Comparison of ENCODE assay signal across 1 cellular context in the genomic region with DNA sequence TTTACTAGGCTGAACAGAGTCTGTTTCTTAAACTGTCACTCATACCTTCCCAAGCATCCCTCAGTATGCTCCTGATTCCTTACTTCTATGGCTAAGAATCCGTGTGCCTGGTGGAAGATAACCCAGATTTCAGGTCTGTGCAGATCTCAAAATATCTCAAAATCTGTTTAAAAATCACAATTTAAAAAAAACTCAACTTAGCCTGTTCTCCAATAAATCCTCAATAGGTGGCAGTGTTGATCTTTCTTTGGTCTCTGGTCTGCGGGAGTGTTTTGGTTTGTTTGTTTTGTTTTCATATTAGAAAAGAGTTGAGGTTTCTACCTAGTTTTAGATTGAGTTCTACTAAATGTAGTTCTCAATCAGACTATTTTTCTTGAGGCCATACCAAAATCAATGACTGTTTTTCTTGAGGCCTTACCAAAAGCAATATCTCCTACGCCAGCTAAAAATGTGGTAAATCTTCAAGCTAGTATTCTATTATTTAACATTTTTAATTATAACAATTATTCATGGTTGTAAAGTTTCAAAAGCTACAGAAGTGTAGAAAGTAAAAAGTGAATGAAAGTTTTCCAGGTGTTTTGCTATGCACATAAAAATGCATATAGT.
TF ChIP-seq lines count a peak whose summit lies in the region.

No MANE protein-coding gene starts in this region.

TF ChIP-seq in HEK293, 187 proteins besides CTCF, POLR2A, EP300 and RAD21 (continued from another document):
- TF ChIP-seq, protein P1, sequence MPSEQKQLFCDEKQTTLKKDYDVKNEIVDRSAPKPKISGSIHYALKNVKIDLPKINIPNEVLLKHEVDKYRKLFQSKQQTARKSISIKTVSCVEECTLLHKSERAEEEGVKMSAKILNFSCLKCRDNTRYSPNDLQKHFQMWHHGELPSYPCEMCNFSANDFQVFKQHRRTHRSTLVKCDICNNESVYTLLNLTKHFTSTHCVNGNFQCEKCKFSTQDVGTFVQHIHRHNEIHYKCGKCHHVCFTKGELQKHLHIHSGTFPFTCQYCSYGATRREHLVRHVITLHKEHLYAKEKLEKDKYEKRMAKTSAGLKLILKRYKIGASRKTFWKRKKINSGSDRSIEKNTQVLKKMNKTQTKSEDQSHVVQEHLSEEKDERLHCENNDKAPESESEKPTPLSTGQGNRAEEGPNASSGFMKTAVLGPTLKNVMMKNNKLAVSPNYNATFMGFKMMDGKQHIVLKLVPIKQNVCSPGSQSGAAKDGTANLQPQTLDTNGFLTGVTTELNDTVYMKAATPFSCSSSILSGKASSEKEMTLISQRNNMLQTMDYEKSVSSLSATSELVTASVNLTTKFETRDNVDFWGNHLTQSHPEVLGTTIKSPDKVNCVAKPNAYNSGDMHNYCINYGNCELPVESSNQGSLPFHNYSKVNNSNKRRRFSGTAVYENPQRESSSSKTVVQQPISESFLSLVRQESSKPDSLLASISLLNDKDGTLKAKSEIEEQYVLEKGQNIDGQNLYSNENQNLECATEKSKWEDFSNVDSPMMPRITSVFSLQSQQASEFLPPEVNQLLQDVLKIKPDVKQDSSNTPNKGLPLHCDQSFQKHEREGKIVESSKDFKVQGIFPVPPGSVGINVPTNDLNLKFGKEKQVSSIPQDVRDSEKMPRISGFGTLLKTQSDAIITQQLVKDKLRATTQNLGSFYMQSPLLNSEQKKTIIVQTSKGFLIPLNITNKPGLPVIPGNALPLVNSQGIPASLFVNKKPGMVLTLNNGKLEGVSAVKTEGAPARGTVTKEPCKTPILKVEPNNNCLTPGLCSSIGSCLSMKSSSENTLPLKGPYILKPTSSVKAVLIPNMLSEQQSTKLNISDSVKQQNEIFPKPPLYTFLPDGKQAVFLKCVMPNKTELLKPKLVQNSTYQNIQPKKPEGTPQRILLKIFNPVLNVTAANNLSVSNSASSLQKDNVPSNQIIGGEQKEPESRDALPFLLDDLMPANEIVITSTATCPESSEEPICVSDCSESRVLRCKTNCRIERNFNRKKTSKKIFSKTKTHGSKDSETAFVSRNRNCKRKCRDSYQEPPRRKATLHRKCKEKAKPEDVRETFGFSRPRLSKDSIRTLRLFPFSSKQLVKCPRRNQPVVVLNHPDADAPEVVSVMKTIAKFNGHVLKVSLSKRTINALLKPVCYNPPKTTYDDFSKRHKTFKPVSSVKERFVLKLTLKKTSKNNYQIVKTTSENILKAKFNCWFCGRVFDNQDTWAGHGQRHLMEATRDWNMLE (tag by site-specific recombination; conservative IDR thresholded peaks at IDR 0.05; ENCODE audit: low read depth) = no peak
- TF ChIP-seq ZNF654 (tag by site-specific recombination; IDR thresholded peaks at IDR 0.05; ENCODE audit: low read depth) = peak; percentile 86
